Comparison of ENCODE assay signal across 1 cellular context in genomic region chr2:810397-810796, GRCh38.
TF ChIP-seq lines count a peak whose summit lies in the region.

No MANE protein-coding gene starts in this region.

TF ChIP-seq in K562, 482 proteins besides CTCF, POLR2A, EP300 and RAD21 (continued from another document):
- no peak for TF ChIP-seq VEZF1 (CRISPR knock-in tag; IDR thresholded peaks at IDR 0.05)
- TF ChIP-seq KDM1A (IDR thresholded peaks at IDR 0.05), result peak in 1 of 2 experiments; percentile 54; a peak in 2 of 4 replicates
- TF ChIP-seq STAT5B (CRISPR knock-in tag; IDR thresholded peaks at IDR 0.05), result no peak
- TF ChIP-seq FOXM1 (IDR thresholded peaks at IDR 0.05; ENCODE audit: low read depth), result 0 out of 2 replicates have a peak, but pooled peaks have one; percentile 14
- TF ChIP-seq FOXM1 (CRISPR knock-in tag; IDR thresholded peaks at IDR 0.05; ENCODE audit: low read depth), result no peak
- TF ChIP-seq PRPF4 (IDR thresholded peaks at IDR 0.05; ENCODE audit: insufficient read depth, low read depth, low read length, poor library complexity, severe bottlenecking), result no peak
- TF ChIP-seq TCF3 (CRISPR knock-in tag; IDR thresholded peaks at IDR 0.05), result peak; percentile 63
- no peak for TF ChIP-seq ZNF324 (CRISPR knock-in tag; IDR thresholded peaks at IDR 0.05)
- peak in 1 of 2 experiments; percentile 49; a peak in 1 of 4 replicates for TF ChIP-seq MNT (conservative IDR thresholded peaks at IDR 0.05)
- TF ChIP-seq MXI1 (IDR thresholded peaks at IDR 0.05; ENCODE audit: low read depth, low read length), result no peak
- TF ChIP-seq STAT5A (IDR thresholded peaks at IDR 0.05; ENCODE audit: borderline replicate concordance, low read length), result peak; percentile 17; the same call in 1 of the 2 replicates
- TF ChIP-seq ZNF232 (CRISPR knock-in tag; IDR thresholded peaks at IDR 0.05), result no peak
- no peak for TF ChIP-seq MAFG (tag; conservative IDR thresholded peaks at IDR 0.05)
- TF ChIP-seq ZEB2 (IDR thresholded peaks at IDR 0.05), result peak; percentile 76
- TF ChIP-seq DEAF1 (CRISPR knock-in tag; IDR thresholded peaks at IDR 0.05), result no peak
- TF ChIP-seq TAL1 (IDR thresholded peaks at IDR 0.05), result peak; percentile 86
